Comparison of ENCODE assay signal across 8 cellular contexts in genomic region chr3:128226794-128227399, GRCh38.
A peak's percentile ranks its signal among the peaks of the same experiment; 100 is the strongest.
DNase-seq lines count a peak whose midpoint lies in the region; ATAC-seq and TF ChIP-seq lines count a peak whose summit lies in the region.

No MANE protein-coding gene starts in this region.

- TF ChIP-seq EP300 in transverse colon (IDR thresholded peaks at IDR 0.05; ENCODE audit: low read depth) = no peak

- DNase-seq in A673 (ENCODE audit: low spot score) = peak; percentile 55
- peak; percentile 31 to 52 for DNase-seq in SJCRH30
- peak; percentile 24 for DNase-seq in central memory CD4-positive, alpha-beta T cell
- no peak for DNase-seq in left lung
- no peak for DNase-seq in transverse colon

- 70 to 76% methylated on average over 3 to 5 of the region's 5 CpGs for WGBS in transverse colon (ENCODE audit: low coverage in 1 of 2), 2 donors

- TF ChIP-seq CTCF in A673 (conservative IDR thresholded peaks at IDR 0.05; ENCODE audit: low read depth, low read length) (peak; percentile 87), GM12875 (IDR thresholded peaks at IDR 0.05; ENCODE audit: borderline replicate concordance, insufficient read depth, low read depth, low read length) (peak; percentile 93), left lung (IDR thresholded peaks at IDR 0.05) (peak; percentile 38 to 61), transverse colon (IDR thresholded peaks at IDR 0.05) (peak; percentile 53 to 69 (median 63))

- no peaks in the 10 kb centered on the region for H3K36me3 ChIP-seq in A673 (ENCODE audit: insufficient read depth, low read length, poor library complexity, severe bottlenecking)
- no peaks in the 10 kb centered on the region for H3K36me3 ChIP-seq in SJCRH30
- no peaks in the 10 kb centered on the region for H3K36me3 ChIP-seq in left lung
- no peaks in the 10 kb centered on the region for H3K36me3 ChIP-seq in transverse colon

- H3K9me3 ChIP-seq in A673 (ENCODE audit: low read depth, low read length, poor library complexity, severe bottlenecking) = peaks cover 14% of the 10 kb centered on the region
- peaks cover 15% of the 10 kb centered on the region for H3K9me3 ChIP-seq in SJCRH30 (replicated peaks)
- H3K9me3 ChIP-seq in left lung = peaks cover 0 to 17% of the 10 kb centered on the region in 2 donors
- H3K9me3 ChIP-seq in transverse colon = peaks cover 0 to 8% of the 10 kb centered on the region in 2 donors

- POLR2A ChIA-PET in A673 (lab: Charles Lee; ENCODE audit: low non-redundant PET) = no interaction called here

- in situ Hi-C loops in transverse colon (cut with MboI; ENCODE audit: low pct_ligation_motif_present in 1 of 4, low pct_unique_long_range_greater_than_20kb in 1 of 4, low sequenced_read_pairs in 3 of 4) = no loop called here

- no peak overlapping the region for H3K4me3 ChIP-seq in A673 (ENCODE audit: low read depth, low read length, poor library complexity, severe bottlenecking)
- H3K4me3 ChIP-seq in GM12875 (ENCODE audit: low read depth, low read length) = no peak overlapping the region
- no peak overlapping the region for H3K4me3 ChIP-seq in SJCRH30
- H3K4me3 ChIP-seq in left lung = no peak overlapping the region
- H3K4me3 ChIP-seq in transverse colon = no peak overlapping the region

- H3K27me3 ChIP-seq in A673 (replicated peaks; ENCODE audit: insufficient read depth, low read depth, low read length, poor library complexity) (no peaks in the 10 kb centered on the region), SJCRH30 (no peaks in the 10 kb centered on the region), left lung (no peaks in the 10 kb centered on the region), transverse colon (no peaks in the 10 kb centered on the region)

- ATAC-seq in left lung = peak; percentile 74
- no peak for ATAC-seq in GM18868 (IDR thresholded peaks at IDR 0.05; ENCODE audit: unreplicated experiment)
- ATAC-seq in GM18870 (IDR thresholded peaks at IDR 0.05; ENCODE audit: unreplicated experiment) = no peak

- CTCF ChIA-PET in A673 (lab: Charles Lee) = no interaction called here

- H3K27ac ChIP-seq in A673 (ENCODE audit: low read depth, low read length, poor library complexity, severe bottlenecking) (no peak overlapping the region), SJCRH30 (no peak overlapping the region), left lung (no peak overlapping the region), transverse colon (no peak overlapping the region)

- no TSS peak for BruUV-seq in A673 (replicated peaks; lab: Mats Ljungman, UMichigan)

- TF ChIP-seq POLR2A in transverse colon (IDR thresholded peaks at IDR 0.05) = no peak

- H3K4me1 ChIP-seq in A673 (ENCODE audit: insufficient read depth, low read length, poor library complexity, severe bottlenecking) = peaks cover 7% of the 10 kb centered on the region
- no peaks in the 10 kb centered on the region for H3K4me1 ChIP-seq in SJCRH30
- H3K4me1 ChIP-seq in left lung = no peaks in the 10 kb centered on the region
- no peaks in the 10 kb centered on the region for H3K4me1 ChIP-seq in transverse colon

- intact Hi-C loops in A673 (cut with micrococcal nuclease; ENCODE audit: unreplicated experiment) = no loop called here
- intact Hi-C loops in left lung (cut with DNase I) = no loop called here
- intact Hi-C loops in transverse colon (cut with DNase I; ENCODE audit: low total_unique reads) = no loop called here

Comparison
In these comparisons a context has a peak if more than half of its experiments do, and no peak if none do; other contexts are left out.
1. DNase-seq: peak in A673 (single experiment), SJCRH30 (2 of 2) and central memory CD4-positive, alpha-beta T cell (single experiment); none in left lung (0 of 2) and transverse colon (single experiment).
2. Peak in every context shown above with its lines, with median percentiles within 50 percentile points of each other: CTCF ChIP-seq.